ENCODE assay signal across 14 cellular contexts in genomic region chr16:5116780-5117295, GRCh38. TPM values are rescaled to one million over a fixed set of nuclear protein-coding genes. Genes with fewer than 3 reads are reported as not detected.
A peak's percentile ranks its signal among the peaks of the same experiment; 100 is the strongest.
DNase-seq lines count a peak whose midpoint lies in the region; ATAC-seq and TF ChIP-seq lines count a peak whose summit lies in the region.
"Not testable (repeated sequence)": the region's sequence is repeated elsewhere in the genome, so short reads cannot be mapped to it uniquely, and the experiment has no call there.
"Had no signal": no experiment of that assay in that cellular context is flagged by ENCODE, and none has a peak within 500 bp of the region (broad histone marks: within the 10 kb centered on the region; RNA-seq: fewer than 3 reads in every experiment).

No MANE protein-coding gene starts in this region.

- H3K9me3 Mint-ChIP-seq in naive thymus-derived CD4-positive, alpha-beta T cell: not testable (repeated sequence)

- WGBS in thyroid gland, 2 donors: 15 to 21% methylated on average over 10 of the region's 10 CpGs

- CTCF ChIA-PET in naive thymus-derived CD4-positive, alpha-beta T cell (lab: Charles Lee): not testable (repeated sequence)

- not testable (repeated sequence) for H3K36me3 Mint-ChIP-seq in T-helper 17 cell (ENCODE audit: low read depth); naive thymus-derived CD4-positive, alpha-beta T cell

- H3K36me3 ChIP-seq in BLaER1 treated with 17β-estradiol and CSF1 and Interleukin-3, amounts not matched to agents 10 nM and 100 nM; Karpas-422 (ENCODE audit: insufficient read depth, low read length); left ventricle myocardium inferior; naive thymus-derived CD4-positive, alpha-beta T cell (ENCODE audit: control insufficient read depth in 2 of 3, insufficient read depth in 3 of 3, low read length in 3 of 3); thyroid gland: not testable (repeated sequence)

- H3K9ac ChIP-seq in BLaER1 treated with 17β-estradiol and CSF1 and Interleukin-3, amounts not matched to agents 10 nM and 100 nM; Karpas-422 (ENCODE audit: low read length): not testable (repeated sequence)

- DNase-seq in GM19238 (ENCODE audit: insufficient read length, low spot score): peak; percentile 5
- DNase-seq in Karpas-422; T-helper 17 cell; left ventricle myocardium inferior; naive thymus-derived CD4-positive, alpha-beta T cell: not testable (repeated sequence)
- DNase-seq in thyroid gland: peak; percentile 34 to 57

- POLR2A ChIA-PET in naive thymus-derived CD4-positive, alpha-beta T cell (lab: Charles Lee): not testable (repeated sequence)

- H2AFZ ChIP-seq in Karpas-422 (ENCODE audit: low read length): not testable (repeated sequence)

- H3K27me3 ChIP-seq in BLaER1 treated with 17β-estradiol and CSF1 and Interleukin-3, amounts not matched to agents 10 nM and 100 nM: peaks cover 9 to 51% (median 36%) of the 10 kb centered on the region in 11 experiments
- not testable (repeated sequence) for H3K27me3 ChIP-seq in Karpas-422 (ENCODE audit: low read length); left ventricle myocardium inferior (ENCODE audit: low read depth); naive thymus-derived CD4-positive, alpha-beta T cell (ENCODE audit: control insufficient read depth in 2 of 2, insufficient read depth in 2 of 2, low read length in 2 of 2); thyroid gland

- H4K20me1 ChIP-seq in BLaER1 treated with 17β-estradiol and CSF1 and Interleukin-3, amounts not matched to agents 10 nM and 100 nM: peaks cover 0 to 14% (median 3%) of the 10 kb centered on the region in 11 experiments; a peak in 7 of 22 replicates
- not testable (repeated sequence) for H4K20me1 ChIP-seq in Karpas-422 (ENCODE audit: insufficient read depth, low read depth, low read length)

- H3K4me3 Mint-ChIP-seq in T-helper 17 cell: peak overlapping the region; percentile 12
- peak overlapping the region in 6 of 10 donors; percentile 15 to 85 (median 64) for H3K4me3 Mint-ChIP-seq in naive thymus-derived CD4-positive, alpha-beta T cell

- not testable (repeated sequence) for H3K9me2 ChIP-seq in Karpas-422 (replicated peaks; ENCODE audit: insufficient read depth, low read length)

- H3K4me1 Mint-ChIP-seq in T-helper 17 cell: peaks cover 10% of the 10 kb centered on the region
- H3K4me1 Mint-ChIP-seq in naive thymus-derived CD4-positive, alpha-beta T cell: peaks cover 2 to 25% (median 19%) of the 10 kb centered on the region in 7 donors

- intact Hi-C loops in left ventricle myocardium inferior (cut with micrococcal nuclease); naive thymus-derived CD4-positive, alpha-beta T cell (cut with micrococcal nuclease); thyroid gland (cut with DNase I): not testable (repeated sequence)

- H3K4me3 ChIP-seq in BLaER1 treated with 17β-estradiol and CSF1 and Interleukin-3, amounts not matched to agents 10 nM and 100 nM; Karpas-422 (ENCODE audit: low read length); naive thymus-derived CD4-positive, alpha-beta T cell (ENCODE audit: low read length); thyroid gland (replicated peaks in 1 of 3): not testable (repeated sequence)
- H3K4me3 ChIP-seq in left ventricle myocardium inferior: peak overlapping the region; percentile 54

- peak overlapping the region; percentile 17 to 79 (median 58); a peak in 17 of 22 replicates for H3K4me2 ChIP-seq in BLaER1 treated with 17β-estradiol and CSF1 and Interleukin-3, amounts not matched to agents 10 nM and 100 nM
- peak overlapping the region; percentile 35 for H3K4me2 ChIP-seq in Karpas-422 (ENCODE audit: low read depth, low read length, poor library complexity, severe bottlenecking)

- H3K27ac Mint-ChIP-seq in T-helper 17 cell: peak overlapping the region; percentile 62
- peak overlapping the region in 7 of 9 donors; percentile 12 to 91 (median 65) for H3K27ac Mint-ChIP-seq in naive thymus-derived CD4-positive, alpha-beta T cell

- H3K4me1 ChIP-seq in BLaER1 treated with 17β-estradiol and CSF1 and Interleukin-3, amounts not matched to agents 10 nM and 100 nM: peaks cover 5 to 16% (median 14%) of the 10 kb centered on the region in 10 experiments; a peak in 16 of 20 replicates
- not testable (repeated sequence) for H3K4me1 ChIP-seq in Karpas-422 (ENCODE audit: low read length); naive thymus-derived CD4-positive, alpha-beta T cell (ENCODE audit: control insufficient read depth in 2 of 2, insufficient read depth in 2 of 2, low read length in 2 of 2)
- H3K4me1 ChIP-seq in left ventricle myocardium inferior (peaks cover 12% of the 10 kb centered on the region), thyroid gland (peaks cover 16 to 30% of the 10 kb centered on the region in 2 donors)

- not testable (repeated sequence) for ATAC-seq in T-helper 17 cell; naive thymus-derived CD4-positive, alpha-beta T cell

- not testable (repeated sequence) for H3K9me3 ChIP-seq in BLaER1 treated with 17β-estradiol and CSF1 and Interleukin-3, amounts not matched to agents 10 nM and 100 nM (replicated peaks in 1 of 11); Karpas-422 (ENCODE audit: low read length); T-helper 17 cell (ENCODE audit: control insufficient read depth, low read length, poor library complexity, severe bottlenecking); left ventricle myocardium inferior (replicated peaks); naive thymus-derived CD4-positive, alpha-beta T cell (ENCODE audit: control insufficient read depth in 2 of 3, low read length in 3 of 3); thyroid gland

- TF ChIP-seq POLR2A in thyroid gland (IDR thresholded peaks at IDR 0.05): not testable (repeated sequence)

- not testable (repeated sequence) for TF ChIP-seq CTCF in left ventricle myocardium inferior (IDR thresholded peaks at IDR 0.05; ENCODE audit: borderline replicate concordance); thyroid gland (IDR thresholded peaks at IDR 0.05)

- not testable (repeated sequence) for H3K27ac ChIP-seq in BLaER1 treated with 17β-estradiol and CSF1 and Interleukin-3, amounts not matched to agents 10 nM and 100 nM; Karpas-422 (ENCODE audit: low read length); left ventricle myocardium inferior (replicated peaks); naive thymus-derived CD4-positive, alpha-beta T cell (ENCODE audit: low read depth, low read length)
- H3K27ac ChIP-seq in thyroid gland: peak overlapping the region; percentile 86 to 90 (median 89)

- peaks cover 18% of the 10 kb centered on the region for H3K27me3 Mint-ChIP-seq in T-helper 17 cell
- peaks cover 4 to 32% (median 14%) of the 10 kb centered on the region in 5 donors for H3K27me3 Mint-ChIP-seq in naive thymus-derived CD4-positive, alpha-beta T cell

- H3K79me2 ChIP-seq in Karpas-422 (ENCODE audit: low read length): not testable (repeated sequence)

RNA-seq across cellular contexts. Expression of gene EEF2KMT, which starts 19.2 kb away (rescaled TPM):
- total RNA-seq in Karpas-422 (2014; rRNA removed; shearing (Covaris generic); ENCODE audit: low replicate concordance): 16.6 and 17.6 TPM in 2 replicates
- total RNA-seq in T-helper 17 cell (1 to 10 TPM; 4.4 to 6.0 TPM), left ventricle myocardium inferior (7.3 TPM), thyroid gland (10 to 100 TPM in 2 of 4 donors, 1 to 10 TPM in 2; 8.7 to 14.9 (median 10.9) TPM)
- total RNA-seq in naive thymus-derived CD4-positive, alpha-beta T cell: 10 to 100 TPM in 3 of 5 experiments, 1 to 10 TPM in 2; 5.5 to 14.1 (median 11.3) TPM
- 10 to 100 TPM; 10.7 to 18.5 TPM for polyA plus RNA-seq in naive thymus-derived CD4-positive, alpha-beta T cell

RNA-seq across cellular contexts. Expression of gene ALG1, which starts 45.2 kb away (rescaled TPM):
- 23.4 and 26.3 TPM in 2 replicates for total RNA-seq in Karpas-422 (2014; rRNA removed; shearing (Covaris generic); ENCODE audit: low replicate concordance)
- total RNA-seq in T-helper 17 cell: 10 to 100 TPM; 10.0 to 10.3 TPM
- 7.3 TPM for total RNA-seq in left ventricle myocardium inferior
- 10 to 100 TPM; 12.9 to 29.1 (median 22.1) TPM for total RNA-seq in naive thymus-derived CD4-positive, alpha-beta T cell
- polyA plus RNA-seq in naive thymus-derived CD4-positive, alpha-beta T cell: 10 to 100 TPM; 18.8 to 27.1 TPM
- 10 to 100 TPM; 27.3 to 47.1 (median 43.0) TPM for total RNA-seq in thyroid gland

RNA-seq across cellular contexts. Expression of gene C16orf89, which starts 51.1 kb away (rescaled TPM):
- not detected in 2 replicates for total RNA-seq in Karpas-422 (2014; rRNA removed; shearing (Covaris generic); ENCODE audit: low replicate concordance)
- total RNA-seq in T-helper 17 cell (not detected), left ventricle myocardium inferior (5.9 TPM), thyroid gland (100 to 1,000 TPM; 172 to 385 (median 287) TPM)
- not detected for total RNA-seq in naive thymus-derived CD4-positive, alpha-beta T cell
- polyA plus RNA-seq in naive thymus-derived CD4-positive, alpha-beta T cell: not detected
- total RNA-seq: A673; CD4-positive, CD25-positive, alpha-beta regulatory T cell; Daoy; G401; LHCN-M2; MCF 10A; PC-3 had no signal
- polyA plus RNA-seq: CD4-positive, CD25-positive, alpha-beta regulatory T cell had no signal

Comparison
In these comparisons a context has a peak if more than half of its experiments do, and no peak if none do; other contexts are left out.
1. RNA of gene C16orf89, which starts 51.1 kb away (total RNA-seq): 172 to 385 TPM in thyroid gland; 5.9 TPM in left ventricle myocardium inferior (single experiment), not detected in Karpas-422, not detected in T-helper 17 cell and not detected in naive thymus-derived CD4-positive, alpha-beta T cell; every median in the first group is over 10 times any median in the second.